ENCODE assay signal across 21 cellular contexts in the genomic region with DNA sequence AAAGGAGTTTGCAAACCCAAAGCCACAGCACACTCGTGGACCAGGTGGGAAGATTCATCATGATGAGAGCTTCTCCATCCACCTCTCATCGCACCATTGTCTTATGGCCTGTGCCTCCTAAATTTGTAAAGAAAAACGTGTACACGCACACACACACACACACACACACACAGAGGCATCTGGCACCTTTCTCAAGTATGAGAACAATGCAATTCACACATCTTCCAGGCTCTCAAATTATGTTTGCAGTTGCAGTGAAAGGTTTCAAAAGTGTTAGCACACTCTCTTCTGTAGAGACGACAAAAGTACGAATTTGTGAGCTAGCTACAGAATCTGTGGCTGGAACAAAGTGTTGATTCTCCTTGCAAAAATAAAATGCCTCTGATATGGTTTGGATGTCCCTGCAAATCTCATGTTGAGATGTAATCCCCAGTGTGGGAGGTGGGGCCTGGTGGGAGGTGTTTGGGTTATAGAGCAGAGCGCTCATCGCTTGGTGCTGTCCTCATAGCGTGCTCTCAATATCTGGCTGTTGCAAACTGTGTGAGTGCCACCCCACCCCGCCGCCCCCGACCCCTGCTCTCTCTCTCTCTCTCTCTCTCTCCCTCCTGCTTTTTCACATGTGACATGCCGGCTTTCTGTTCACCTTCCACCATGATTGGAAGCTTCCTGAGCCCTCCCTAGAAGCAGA.
"Had no signal": no experiment of that assay in that cellular context is flagged by ENCODE, and none has a peak within 500 bp of the region (broad histone marks: within the 10 kb centered on the region; RNA-seq: fewer than 3 reads in every experiment).

No MANE protein-coding gene starts in this region.

- H3K4me3 Mint-ChIP-seq: activated CD8-positive, alpha-beta T cell treated with anti-CD3 and anti-CD28 coated beads, Interleukin-2, amount 10 ng/mL, durations not matched to agents 7 days and 5 days; activated naive CD4-positive, alpha-beta T cell treated with anti-CD3 and anti-CD28 coated beads for 36 hours; activated naive CD8-positive, alpha-beta T cell treated with anti-CD3 and anti-CD28 coated beads for 36 hours; activated T-cell treated with anti-CD3 and anti-CD28 coated beads, Interleukin-2, amount 50 U/mL, for 24 hours; activated T-helper 1 cell treated with anti-CD3 and anti-CD28 coated beads, Interleukin-12 subunit alpha, Interleukin-12 subunit beta, Interleukin-2, Interleukin-4 antibody, amounts not matched to agents 30 ng/mL and 10 ng/mL and 1 ng/mL, durations not matched to agents 14 hours and 24 hours and 36 hours; T-helper 1 cell treated with Interleukin-12 subunit alpha and Interleukin-12 subunit beta and Interleukin-4 antibody, amounts not matched to agents 30 μg/mL and 1 μg/mL, for 36 hours had no signal

- H3K27me3 ChIP-seq: brain microvascular endothelial cell, cardiac muscle cell had no signal

- H3K27ac Mint-ChIP-seq: activated CD8-positive, alpha-beta T cell treated with anti-CD3 and anti-CD28 coated beads, Interleukin-2, amount 10 ng/mL, durations not matched to agents 7 days and 5 days; activated naive CD4-positive, alpha-beta T cell treated with anti-CD3 and anti-CD28 coated beads for 36 hours; activated naive CD8-positive, alpha-beta T cell treated with anti-CD3 and anti-CD28 coated beads for 36 hours; activated T-cell treated with anti-CD3 and anti-CD28 coated beads, Interleukin-2, amount 50 U/mL, for 24 hours; activated T-helper 1 cell treated with anti-CD3 and anti-CD28 coated beads, Interleukin-12 subunit alpha, Interleukin-12 subunit beta, Interleukin-2, Interleukin-4 antibody, amounts not matched to agents 30 ng/mL and 10 ng/mL and 1 ng/mL, durations not matched to agents 14 hours and 24 hours and 36 hours; T-helper 1 cell treated with Interleukin-12 subunit alpha and Interleukin-12 subunit beta and Interleukin-4 antibody, amounts not matched to agents 30 μg/mL and 1 μg/mL, for 36 hours had no signal

- H3K27ac ChIP-seq: brain microvascular endothelial cell, cardiac muscle cell had no signal

- DNase-seq: activated CD4-positive, alpha-beta T cell treated with anti-CD3 and anti-CD28 coated beads for 4 hours; activated CD8-positive, alpha-beta memory T cell treated with anti-CD3 and anti-CD28 coated beads, Interleukin-2, amount 50 U/mL, for 48 hours; activated CD8-positive, alpha-beta T cell treated with anti-CD3 and anti-CD28 coated beads, Interleukin-2, amount 10 ng/mL, durations not matched to agents 7 days and 5 days; activated gamma-delta T cell; activated naive CD4-positive, alpha-beta T cell treated with anti-CD3 and anti-CD28 coated beads for 36 hours; activated naive CD8-positive, alpha-beta T cell treated with anti-CD3 and anti-CD28 coated beads for 36 hours; activated T-cell treated with anti-CD3 and anti-CD28 coated beads, Interleukin-2, amount 50 U/mL, for 24 hours; brain microvascular endothelial cell; Kasumi-1; KBM-7; NCI-H1105 treated with DMSO at 0.1 percent for 48 hours; NCI-H146; NCI-H187 treated with DMSO at 0.1 percent for 48 hours; NCI-H2081 treated with DMSO at 0.1 percent for 48 hours; NCI-H446; NCI-H524; PC-3; SHP77 treated with DMSO at 0.1 percent for 48 hours had no signal

- H3K36me3 ChIP-seq: brain microvascular endothelial cell, cardiac muscle cell had no signal

- H3K4me1 Mint-ChIP-seq: activated naive CD8-positive, alpha-beta T cell treated with anti-CD3 and anti-CD28 coated beads for 36 hours had no signal

- H3K4me3 ChIP-seq: cardiac muscle cell had no signal

- H3K36me3 Mint-ChIP-seq: activated naive CD8-positive, alpha-beta T cell treated with anti-CD3 and anti-CD28 coated beads for 36 hours had no signal

- H3K9me3 Mint-ChIP-seq: activated naive CD4-positive, alpha-beta T cell treated with anti-CD3 and anti-CD28 coated beads for 36 hours; activated naive CD8-positive, alpha-beta T cell treated with anti-CD3 and anti-CD28 coated beads for 36 hours; activated T-cell treated with anti-CD3 and anti-CD28 coated beads, Interleukin-2, amount 50 U/mL, for 24 hours; activated T-helper 1 cell treated with anti-CD3 and anti-CD28 coated beads, Interleukin-12 subunit alpha, Interleukin-12 subunit beta, Interleukin-2, Interleukin-4 antibody, amounts not matched to agents 30 ng/mL and 10 ng/mL and 1 ng/mL, durations not matched to agents 14 hours and 24 hours and 36 hours; T-helper 1 cell treated with Interleukin-12 subunit alpha and Interleukin-12 subunit beta and Interleukin-4 antibody, amounts not matched to agents 30 μg/mL and 1 μg/mL, for 36 hours had no signal
